Comparison of ENCODE assay signal across 11 cellular contexts in the genomic region with DNA sequence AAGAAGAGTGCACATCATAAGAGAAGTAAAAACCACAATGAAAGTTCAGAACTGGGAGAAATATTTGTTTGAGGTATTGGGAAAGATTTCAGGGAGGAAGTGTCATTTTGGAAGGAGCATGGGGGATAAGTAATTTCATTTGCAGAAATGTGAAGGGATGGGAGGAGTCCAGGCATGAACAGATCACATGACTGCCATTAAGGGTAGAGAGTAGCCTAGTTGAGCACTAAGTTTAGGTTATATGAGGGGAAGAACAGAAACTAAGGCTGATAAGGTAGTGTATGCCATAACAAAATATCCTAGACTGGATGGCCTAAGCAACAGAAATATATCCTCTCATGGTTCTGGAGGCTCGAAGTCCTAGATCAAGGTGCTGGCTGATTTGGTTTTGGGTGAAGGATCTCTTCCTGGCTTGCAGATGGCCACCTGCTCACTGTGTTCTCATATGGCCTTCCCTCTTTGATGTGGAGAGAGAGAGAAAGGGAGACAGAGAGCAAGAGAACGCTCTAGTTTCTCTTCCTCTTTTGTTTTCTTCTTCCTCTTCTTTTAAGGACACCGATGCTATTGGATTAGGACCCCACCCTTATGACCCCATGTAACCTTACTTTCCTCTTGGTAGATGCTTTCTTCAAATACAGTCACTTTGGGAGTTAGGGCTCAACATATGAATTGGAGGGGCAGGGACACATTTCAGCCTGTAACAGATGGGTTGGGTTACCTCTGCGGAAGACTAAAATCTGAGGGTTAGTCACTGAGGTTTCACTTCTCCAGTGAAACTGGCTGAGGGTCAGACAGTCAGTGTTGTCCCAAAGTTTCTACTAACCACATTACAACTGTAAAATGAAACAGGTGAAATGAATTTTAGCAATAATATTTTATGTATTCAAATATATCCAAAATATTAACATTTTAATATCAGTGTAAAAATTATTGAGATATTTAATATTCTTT.
DNase-seq lines count a peak whose midpoint lies in the region; ATAC-seq, FAIRE-seq and TF ChIP-seq lines count a peak whose summit lies in the region.
"Had no signal": no experiment of that assay in that cellular context is flagged by ENCODE, and none has a peak within 500 bp of the region (broad histone marks: within the 10 kb centered on the region; RNA-seq: fewer than 3 reads in every experiment).

No MANE protein-coding gene starts in this region.

- H3K4me3 ChIP-seq in esophagus squamous epithelium, result no peak overlapping the region

- H3K9me3 ChIP-seq in esophagus squamous epithelium, result no peaks in the 10 kb centered on the region

- peak; percentile 84 for ATAC-seq in GM21576 (IDR thresholded peaks at IDR 0.05; ENCODE audit: unreplicated experiment)
- ATAC-seq in HG03460 (IDR thresholded peaks at IDR 0.05; ENCODE audit: unreplicated experiment), result peak; percentile 84

- FAIRE-seq in GM18507 (lab: Jason Lieb, UNC), result peak; percentile 98
- FAIRE-seq: G401.6 had no signal

- H3K36me3 ChIP-seq in esophagus squamous epithelium, result no peaks in the 10 kb centered on the region

- TF ChIP-seq POLR2A in esophagus squamous epithelium (IDR thresholded peaks at IDR 0.05), result no peak

- peak; percentile 23 for DNase-seq in GM18507 (ENCODE audit: extremely low spot score, insufficient read length, low read depth)
- DNase-seq in esophagus squamous epithelium (lab: John Stamatoyannopoulos, UW), result no peak
- DNase-seq in NCI-H2081 treated with DMSO at 0.1 percent for 48 hours (lab: John Stamatoyannopoulos, UW), result no peak
- DNase-seq in DMS53 treated with DMSO at 0.1 percent for 48 hours (lab: John Stamatoyannopoulos, UW; ENCODE audit: unreplicated experiment), result no peak
- no peak for DNase-seq in cerebellar cortex (ENCODE audit: low spot score)
- no peak for DNase-seq in substantia nigra (lab: John Stamatoyannopoulos, UW)
- DNase-seq: dermis blood vessel endothelial cell, NCI-H1105 had no signal

- H3K4me1 ChIP-seq in esophagus squamous epithelium, result peaks cover 7 to 63% (median 14%) of the 10 kb centered on the region in 3 donors

- no peaks in the 10 kb centered on the region for H3K27me3 ChIP-seq in esophagus squamous epithelium

- intact Hi-C loops in esophagus squamous epithelium (cut with DNase I), result no loop called here

- TF ChIP-seq CTCF in esophagus squamous epithelium (IDR thresholded peaks at IDR 0.05), result no peak

- H3K27ac ChIP-seq in esophagus squamous epithelium, result peak overlapping the region; percentile 77 to 89 (median 87)
- H3K27ac ChIP-seq in substantia nigra (ENCODE audit: low read depth, low read length, poor library complexity, severe bottlenecking), result no peak overlapping the region

- 68 to 71% methylated on average over 4 of the region's 4 CpGs for WGBS in esophagus squamous epithelium, 2 donors
